In genomic region chr9:77826621-77827020, GRCh38 we compare ENCODE assay signal across 12 cellular contexts.
"Had no signal": no experiment of that assay in that cellular context is flagged by ENCODE, and none has a peak within 500 bp of the region (broad histone marks: within the 10 kb centered on the region; RNA-seq: fewer than 3 reads in every experiment).

No MANE protein-coding gene starts in this region.

- H3K4me3 ChIP-seq: ascending aorta, coronary artery, smooth muscle cell, tibial artery had no signal

- FAIRE-seq: kidney had no signal

- ATAC-seq: activated naive CD8-positive, alpha-beta T cell treated with anti-CD3 and anti-CD28 coated beads, Interleukin-2, amount 50 U/mL, for 24 hours; right cardiac atrium; stimulated activated effector memory CD8-positive, alpha-beta T cell treated with anti-CD3 and anti-CD28 coated beads, Interleukin-12 subunit alpha, Interleukin-12 subunit beta, amount 100 ng/mL, for 72 hours had no signal

- H3K4me2 ChIP-seq: smooth muscle cell had no signal

- H3K27ac ChIP-seq: ascending aorta, coronary artery, tibial artery had no signal

- DNase-seq: activated CD4-positive, alpha-beta T cell treated with anti-CD3 and anti-CD28 coated beads, Interleukin-2, amount 10 ng/mL, durations not matched to agents 24 days and 14 days; activated naive CD4-positive, alpha-beta T cell; activated naive CD8-positive, alpha-beta T cell treated with anti-CD3 and anti-CD28 coated beads, Interleukin-2, amount 50 U/mL, for 24 hours; caudate nucleus; effector CD8-positive, alpha-beta T cell; kidney; right cardiac atrium; tibial artery had no signal

- H3K9me3 ChIP-seq: ascending aorta, tibial artery had no signal

- H3K36me3 ChIP-seq: ascending aorta, tibial artery had no signal

- H3K27me3 ChIP-seq: ascending aorta, tibial artery had no signal
